In the genomic region with DNA sequence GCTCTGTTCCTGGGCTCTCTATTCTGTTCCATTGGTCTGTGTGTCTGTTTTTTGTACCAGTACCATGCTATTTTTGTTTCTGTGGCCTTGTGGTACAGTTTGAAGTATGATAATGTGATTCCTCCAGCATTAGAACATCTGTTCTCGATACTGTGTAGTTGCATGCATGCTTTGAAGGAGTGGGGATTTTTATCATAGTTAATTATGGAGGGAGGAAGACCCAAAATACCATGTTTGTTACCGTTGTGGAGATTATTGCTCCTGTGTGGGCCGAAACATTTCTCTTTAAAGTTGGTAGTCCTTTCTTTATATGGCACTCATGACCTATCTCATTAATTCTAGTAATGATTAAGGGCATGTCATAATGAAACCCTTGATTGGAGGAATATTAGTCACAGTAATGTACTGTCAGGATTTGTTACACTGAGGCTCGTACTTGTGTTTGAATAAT, we compare ENCODE assay signal across 10 cellular contexts.
DNase-seq lines count a peak whose midpoint lies in the region; ATAC-seq and TF ChIP-seq lines count a peak whose summit lies in the region.
"Had no signal": no experiment of that assay in that cellular context is flagged by ENCODE, and none has a peak within 500 bp of the region (broad histone marks: within the 10 kb centered on the region; RNA-seq: fewer than 3 reads in every experiment).

No MANE protein-coding gene starts in this region.

- H3K27me3 ChIP-seq in tibial artery (no peaks in the 10 kb centered on the region), neural progenitor cell (no peaks in the 10 kb centered on the region)

- no peaks in the 10 kb centered on the region for H3K36me3 Mint-ChIP-seq in neural progenitor cell

- intact Hi-C loops in tibial artery (cut with DNase I; ENCODE audit: low total_unique reads): no loop called here

- H3K4me1 ChIP-seq in tibial artery: peaks cover 0 to 63% (median 31%) of the 10 kb centered on the region in 4 donors
- no peaks in the 10 kb centered on the region for H3K4me1 ChIP-seq in neural progenitor cell

- H3K36me3 ChIP-seq in tibial artery (peaks cover 0 to 5% (median 0%) of the 10 kb centered on the region in 3 donors), neural progenitor cell (no peaks in the 10 kb centered on the region)

- no peaks in the 10 kb centered on the region for H3K4me1 Mint-ChIP-seq in neural progenitor cell

- H3K9me3 Mint-ChIP-seq in neural progenitor cell: no peaks in the 10 kb centered on the region

- H3K4me3 ChIP-seq in GM12864 (ENCODE audit: low read depth, low read length): no peak overlapping the region
- H3K4me3 ChIP-seq in choroid plexus epithelial cell (ENCODE audit: low read depth, low read length): no peak overlapping the region
- no peak overlapping the region for H3K4me3 ChIP-seq in tibial artery
- no peak overlapping the region for H3K4me3 ChIP-seq in neural progenitor cell

- peak; percentile 27 for DNase-seq in GM12864 (ENCODE audit: low read depth)
- peak; percentile 13 for DNase-seq in choroid plexus epithelial cell (ENCODE audit: low read depth)
- DNase-seq in DMS153 (lab: John Stamatoyannopoulos, UW): no peak
- no peak for DNase-seq in tibial artery
- no peak for DNase-seq in neural progenitor cell (ENCODE audit: low spot score)
- DNase-seq in hepatic stellate cell (ENCODE audit: low spot score): no peak
- DNase-seq: activated CD4-positive, alpha-beta T cell treated with anti-CD3 and anti-CD28 coated beads for 48 hours; GDM1 had no signal

- H2AFZ ChIP-seq in neural progenitor cell (replicated peaks): no peak overlapping the region

- H3K4me3 Mint-ChIP-seq in neural progenitor cell: no peak overlapping the region

- no peaks in the 10 kb centered on the region for H4K20me1 ChIP-seq in neural progenitor cell (ENCODE audit: low read depth)

- H3K27me3 Mint-ChIP-seq in neural progenitor cell (ENCODE audit: insufficient read depth, low read depth): no peaks in the 10 kb centered on the region

- H3F3A ChIP-seq in neural progenitor cell (ENCODE audit: low read depth): no peaks in the 10 kb centered on the region

- no peaks in the 10 kb centered on the region for H3K79me2 ChIP-seq in neural progenitor cell (ENCODE audit: low read depth)

- no peak overlapping the region for H3K27ac Mint-ChIP-seq in neural progenitor cell

- ATAC-seq in GM19455 (IDR thresholded peaks at IDR 0.05; ENCODE audit: unreplicated experiment) (peak; percentile 78), HG03159 (IDR thresholded peaks at IDR 0.05; ENCODE audit: unreplicated experiment) (peak; percentile 95)

- no peak overlapping the region for H3K4me2 ChIP-seq in neural progenitor cell

- H3K27ac ChIP-seq in tibial artery: peak overlapping the region in 1 of 2 donors; percentile 29
- no peak overlapping the region for H3K27ac ChIP-seq in neural progenitor cell

- no peak overlapping the region for H3K9ac ChIP-seq in neural progenitor cell

- TF ChIP-seq CTCF in GM12864 (IDR thresholded peaks at IDR 0.05; ENCODE audit: low read depth, low read length, missing control alignments) (no peak), choroid plexus epithelial cell (conservative IDR thresholded peaks at IDR 0.05; ENCODE audit: low read depth, low read length) (no peak), tibial artery (IDR thresholded peaks at IDR 0.05) (no peak), neural progenitor cell (IDR thresholded peaks at IDR 0.05) (no peak)

- no peaks in the 10 kb centered on the region for H3K9me3 ChIP-seq in tibial artery
- no peaks in the 10 kb centered on the region for H3K9me3 ChIP-seq in neural progenitor cell (ENCODE audit: low read depth)

Comparison
In these comparisons a context has a peak if more than half of its experiments do, and no peak if none do; other contexts are left out.
1. DNase-seq: peak in GM12864 (single experiment) and choroid plexus epithelial cell (single experiment); none in DMS153 (single experiment), tibial artery (0 of 2), neural progenitor cell (single experiment) and hepatic stellate cell (single experiment).